Comparison of ENCODE assay signal across 1 cellular context in the genomic region with DNA sequence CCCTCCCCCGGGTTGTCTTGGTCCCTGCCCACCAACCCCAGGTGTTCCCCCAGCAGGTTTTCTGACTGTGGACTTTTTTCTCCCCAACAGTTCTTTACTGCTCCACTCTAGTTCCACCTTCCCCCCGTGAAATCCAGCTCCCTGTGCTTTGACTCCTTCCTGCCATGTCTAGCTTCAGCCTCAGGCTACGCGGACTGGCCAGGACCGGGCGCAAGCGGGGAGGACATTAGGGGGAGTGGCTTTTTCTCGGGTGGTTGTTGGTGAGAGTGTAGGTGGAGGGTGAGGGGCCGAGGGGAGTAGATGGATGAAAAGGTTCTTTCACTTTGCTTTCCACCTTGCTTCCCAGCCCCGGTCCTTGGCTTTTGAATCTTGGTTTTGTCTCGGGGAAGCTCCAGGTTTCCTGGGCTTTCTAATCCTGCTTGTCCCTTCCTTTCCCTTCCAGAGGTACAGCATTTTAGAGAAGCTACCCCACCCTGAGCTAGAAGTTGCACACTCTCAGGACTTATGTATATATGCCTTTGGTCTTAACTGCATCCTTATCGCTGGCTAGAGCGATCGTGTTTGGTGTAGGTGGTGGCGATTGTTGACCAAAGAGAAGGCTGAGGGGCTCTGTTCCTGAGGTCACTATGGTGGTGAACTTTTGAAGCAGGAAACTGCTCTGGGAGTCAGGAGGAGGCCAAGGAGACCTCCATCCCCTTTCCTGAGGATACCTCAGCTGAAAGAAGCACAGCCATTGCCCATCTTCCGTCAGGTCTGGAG.
TF ChIP-seq lines count a peak whose summit lies in the region.

No MANE protein-coding gene starts in this region.

TF ChIP-seq in HepG2, 621 proteins besides CTCF, POLR2A, EP300 and RAD21:
- TF ChIP-seq ZNF350 (CRISPR knock-in tag; IDR thresholded peaks at IDR 0.05; ENCODE audit: borderline replicate concordance, low read depth) (0 out of 2 replicates have a peak, but pooled peaks have one; percentile 41), SP4 (CRISPR knock-in tag; IDR thresholded peaks at IDR 0.05) (0 out of 2 replicates have a peak, but pooled peaks have one; percentile 31), ZNF431 (CRISPR knock-in tag; IDR thresholded peaks at IDR 0.05; ENCODE audit: borderline replicate concordance, low read depth) (no peak), JUN (CRISPR knock-in tag; IDR thresholded peaks at IDR 0.05) (peak; percentile 9; the same call in 1 of the 2 replicates), ZNF331 (CRISPR knock-in tag; IDR thresholded peaks at IDR 0.05) (no peak), ZNF768 (CRISPR knock-in tag; IDR thresholded peaks at IDR 0.05) (no peak), ATM (IDR thresholded peaks at IDR 0.05; ENCODE audit: borderline replicate concordance) (no peak), ZNF605 (CRISPR knock-in tag; IDR thresholded peaks at IDR 0.05) (0 out of 2 replicates have a peak, but pooled peaks have one; percentile 40), ZNF572 (CRISPR knock-in tag; IDR thresholded peaks at IDR 0.05) (0 out of 2 replicates have a peak, but pooled peaks have one; percentile 7), ELF4 (CRISPR knock-in tag; IDR thresholded peaks at IDR 0.05; ENCODE audit: borderline replicate concordance) (no peak), FOXA3 (CRISPR knock-in tag; IDR thresholded peaks at IDR 0.05) (no peak), ZNF143 (CRISPR knock-in tag; IDR thresholded peaks at IDR 0.05) (no peak), CBX5 (CRISPR knock-in tag; IDR thresholded peaks at IDR 0.05; ENCODE audit: borderline replicate concordance) (no peak), KDM2A (CRISPR knock-in tag; IDR thresholded peaks at IDR 0.05; ENCODE audit: borderline replicate concordance, low read depth) (0 out of 2 replicates have a peak, but pooled peaks have one; percentile 42), KLF16 (CRISPR knock-in tag; IDR thresholded peaks at IDR 0.05) (no peak), ZMYM2 (CRISPR knock-in tag; IDR thresholded peaks at IDR 0.05) (0 out of 2 replicates have a peak, but pooled peaks have one; percentile 17), XRCC5 (optimal IDR thresholded peaks at IDR 0.05; ENCODE audit: low read length) (peak; percentile 10), DMAP1 (CRISPR knock-in tag; IDR thresholded peaks at IDR 0.05) (no peak), ZNF235 (CRISPR knock-in tag; IDR thresholded peaks at IDR 0.05; ENCODE audit: borderline replicate concordance) (no peak), SIN3A (IDR thresholded peaks at IDR 0.05; ENCODE audit: borderline replicate concordance, low read depth, low read length) (peak; percentile 5; the same call in 1 of the 2 replicates), CREB1 (IDR thresholded peaks at IDR 0.05) (no peak), CREB1 (CRISPR knock-in tag; IDR thresholded peaks at IDR 0.05) (no peak)
- TF ChIP-seq, protein P1, sequence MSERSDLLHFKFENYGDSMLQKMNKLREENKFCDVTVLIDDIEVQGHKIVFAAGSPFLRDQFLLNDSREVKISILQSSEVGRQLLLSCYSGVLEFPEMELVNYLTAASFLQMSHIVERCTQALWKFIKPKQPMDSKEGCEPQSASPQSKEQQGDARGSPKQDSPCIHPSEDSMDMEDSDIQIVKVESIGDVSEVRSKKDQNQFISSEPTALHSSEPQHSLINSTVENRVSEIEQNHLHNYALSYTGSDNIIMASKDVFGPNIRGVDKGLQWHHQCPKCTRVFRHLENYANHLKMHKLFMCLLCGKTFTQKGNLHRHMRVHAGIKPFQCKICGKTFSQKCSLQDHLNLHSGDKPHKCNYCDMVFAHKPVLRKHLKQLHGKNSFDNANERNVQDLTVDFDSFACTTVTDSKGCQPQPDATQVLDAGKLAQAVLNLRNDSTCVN (CRISPR knock-in tag; IDR thresholded peaks at IDR 0.05; ENCODE audit: borderline replicate concordance), result no peak
- TF ChIP-seq, protein P2, sequence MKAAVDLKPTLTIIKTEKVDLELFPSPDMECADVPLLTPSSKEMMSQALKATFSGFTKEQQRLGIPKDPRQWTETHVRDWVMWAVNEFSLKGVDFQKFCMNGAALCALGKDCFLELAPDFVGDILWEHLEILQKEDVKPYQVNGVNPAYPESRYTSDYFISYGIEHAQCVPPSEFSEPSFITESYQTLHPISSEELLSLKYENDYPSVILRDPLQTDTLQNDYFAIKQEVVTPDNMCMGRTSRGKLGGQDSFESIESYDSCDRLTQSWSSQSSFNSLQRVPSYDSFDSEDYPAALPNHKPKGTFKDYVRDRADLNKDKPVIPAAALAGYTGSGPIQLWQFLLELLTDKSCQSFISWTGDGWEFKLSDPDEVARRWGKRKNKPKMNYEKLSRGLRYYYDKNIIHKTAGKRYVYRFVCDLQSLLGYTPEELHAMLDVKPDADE (CRISPR knock-in tag; IDR thresholded peaks at IDR 0.05), result no peak
- TF ChIP-seq, protein P3, sequence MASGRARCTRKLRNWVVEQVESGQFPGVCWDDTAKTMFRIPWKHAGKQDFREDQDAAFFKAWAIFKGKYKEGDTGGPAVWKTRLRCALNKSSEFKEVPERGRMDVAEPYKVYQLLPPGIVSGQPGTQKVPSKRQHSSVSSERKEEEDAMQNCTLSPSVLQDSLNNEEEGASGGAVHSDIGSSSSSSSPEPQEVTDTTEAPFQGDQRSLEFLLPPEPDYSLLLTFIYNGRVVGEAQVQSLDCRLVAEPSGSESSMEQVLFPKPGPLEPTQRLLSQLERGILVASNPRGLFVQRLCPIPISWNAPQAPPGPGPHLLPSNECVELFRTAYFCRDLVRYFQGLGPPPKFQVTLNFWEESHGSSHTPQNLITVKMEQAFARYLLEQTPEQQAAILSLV (CRISPR knock-in tag; IDR thresholded peaks at IDR 0.05; ENCODE audit: borderline replicate concordance), result 0 out of 2 replicates have a peak, but pooled peaks have one; percentile 1
- TF ChIP-seq, protein P4, sequence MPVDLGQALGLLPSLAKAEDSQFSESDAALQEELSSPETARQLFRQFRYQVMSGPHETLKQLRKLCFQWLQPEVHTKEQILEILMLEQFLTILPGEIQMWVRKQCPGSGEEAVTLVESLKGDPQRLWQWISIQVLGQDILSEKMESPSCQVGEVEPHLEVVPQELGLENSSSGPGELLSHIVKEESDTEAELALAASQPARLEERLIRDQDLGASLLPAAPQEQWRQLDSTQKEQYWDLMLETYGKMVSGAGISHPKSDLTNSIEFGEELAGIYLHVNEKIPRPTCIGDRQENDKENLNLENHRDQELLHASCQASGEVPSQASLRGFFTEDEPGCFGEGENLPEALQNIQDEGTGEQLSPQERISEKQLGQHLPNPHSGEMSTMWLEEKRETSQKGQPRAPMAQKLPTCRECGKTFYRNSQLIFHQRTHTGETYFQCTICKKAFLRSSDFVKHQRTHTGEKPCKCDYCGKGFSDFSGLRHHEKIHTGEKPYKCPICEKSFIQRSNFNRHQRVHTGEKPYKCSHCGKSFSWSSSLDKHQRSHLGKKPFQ (CRISPR knock-in tag; IDR thresholded peaks at IDR 0.05; ENCODE audit: insufficient replicate concordance), result no peak
- TF ChIP-seq, protein P5, sequence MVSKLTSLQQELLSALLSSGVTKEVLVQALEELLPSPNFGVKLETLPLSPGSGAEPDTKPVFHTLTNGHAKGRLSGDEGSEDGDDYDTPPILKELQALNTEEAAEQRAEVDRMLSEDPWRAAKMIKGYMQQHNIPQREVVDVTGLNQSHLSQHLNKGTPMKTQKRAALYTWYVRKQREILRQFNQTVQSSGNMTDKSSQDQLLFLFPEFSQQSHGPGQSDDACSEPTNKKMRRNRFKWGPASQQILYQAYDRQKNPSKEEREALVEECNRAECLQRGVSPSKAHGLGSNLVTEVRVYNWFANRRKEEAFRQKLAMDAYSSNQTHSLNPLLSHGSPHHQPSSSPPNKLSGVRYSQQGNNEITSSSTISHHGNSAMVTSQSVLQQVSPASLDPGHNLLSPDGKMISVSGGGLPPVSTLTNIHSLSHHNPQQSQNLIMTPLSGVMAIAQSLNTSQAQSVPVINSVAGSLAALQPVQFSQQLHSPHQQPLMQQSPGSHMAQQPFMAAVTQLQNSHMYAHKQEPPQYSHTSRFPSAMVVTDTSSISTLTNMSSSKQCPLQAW (CRISPR knock-in tag; IDR thresholded peaks at IDR 0.05), result 0 out of 2 replicates have a peak, but pooled peaks have one; percentile 23
TF ChIP-seq in HepG2: peak in this region for 11.
